ENCODE assay signal across 8 cellular contexts in genomic region chr5:157143127-157143959, GRCh38. TPM values are rescaled to one million over a fixed set of nuclear protein-coding genes. Genes with fewer than 3 reads are reported as not detected.
A peak's percentile ranks its signal among the peaks of the same experiment; 100 is the strongest.
DNase-seq lines count a peak whose midpoint lies in the region; ATAC-seq and TF ChIP-seq lines count a peak whose summit lies in the region.

No MANE protein-coding gene starts in this region.

- WGBS in hepatocyte (ENCODE audit: low lambda C conversion rate, missing lambda C conversion rate) = 42% methylated on average over 33 of the region's 33 CpGs

- peaks cover 24% of the 10 kb centered on the region for H3K79me2 ChIP-seq in hepatocyte

- no peaks in the 10 kb centered on the region for H3K9me2 ChIP-seq in hepatocyte (replicated peaks; ENCODE audit: insufficient read depth)

- H4K20me1 ChIP-seq in hepatocyte (ENCODE audit: insufficient read depth, poor library complexity, severe bottlenecking) = no peaks in the 10 kb centered on the region

- peak overlapping the region; percentile 71 for H3K4me2 ChIP-seq in hepatocyte

- peak overlapping the region; percentile 86 for H2AFZ ChIP-seq in hepatocyte

- DNase-seq in ELR (ENCODE audit: low read depth) = peak; percentile 29
- DNase-seq in SK-N-DZ (ENCODE audit: low spot score) = peak; percentile 30
- peak; percentile 14 to 73 for DNase-seq in ascending aorta (ENCODE audit: low spot score in 2 of 2)
- no peak for DNase-seq in hepatocyte (ENCODE audit: low spot score)
- DNase-seq in skeletal muscle cell (ENCODE audit: low read depth) = no peak
- DNase-seq in NCI-H2196 (lab: John Stamatoyannopoulos, UW; ENCODE audit: unreplicated experiment) = no peak

- H3K4me1 ChIP-seq in HUES48 (ENCODE audit: control insufficient read depth, insufficient read depth, low read length) (no peaks in the 10 kb centered on the region), ascending aorta (peaks cover 5 to 13% of the 10 kb centered on the region in 2 donors), hepatocyte (ENCODE audit: insufficient read depth) (no peaks in the 10 kb centered on the region)

- no peak overlapping the region for H3K9ac ChIP-seq in HUES48 (ENCODE audit: low read depth, low read length)

- TF ChIP-seq CTCF in ascending aorta (IDR thresholded peaks at IDR 0.05) = no peak
- peak; percentile 7 for TF ChIP-seq CTCF in hepatocyte (IDR thresholded peaks at IDR 0.05; ENCODE audit: poor library complexity)

- H3K9me3 ChIP-seq in HUES48 (ENCODE audit: control insufficient read depth, insufficient read depth, low read length) = no peaks in the 10 kb centered on the region
- no peaks in the 10 kb centered on the region for H3K9me3 ChIP-seq in ascending aorta
- no peaks in the 10 kb centered on the region for H3K9me3 ChIP-seq in hepatocyte (ENCODE audit: low read depth)

- H3K27ac ChIP-seq in HUES48 (ENCODE audit: low read depth, low read length) (peak overlapping the region; percentile 45), ascending aorta (peak overlapping the region; percentile 89 to 90), hepatocyte (peak overlapping the region; percentile 80)

- peak overlapping the region; percentile 90 for H3K4me3 ChIP-seq in HUES48 (ENCODE audit: low read depth, low read length)
- H3K4me3 ChIP-seq in ascending aorta = peak overlapping the region; percentile 74 to 77
- peak overlapping the region; percentile 43 for H3K4me3 ChIP-seq in hepatocyte
- peak overlapping the region; percentile 100 for H3K4me3 ChIP-seq in skeletal muscle cell (ENCODE audit: low read depth, low read length)

- peaks cover 10% of the 10 kb centered on the region for H3K36me3 ChIP-seq in HUES48 (ENCODE audit: control insufficient read depth, insufficient read depth, low read length)
- peaks cover 0 to 8% of the 10 kb centered on the region in 2 donors for H3K36me3 ChIP-seq in ascending aorta
- H3K36me3 ChIP-seq in hepatocyte (replicated peaks; ENCODE audit: insufficient read depth, low read depth) = no peaks in the 10 kb centered on the region

- intact Hi-C loops in ascending aorta (cut with DNase I) = loop anchor here (5.0 kb wide), 3 partner anchors 244 to 714 kb away; partner anchors contain the start of genes CLINT1 and LSM11

- H3K27me3 ChIP-seq in HUES48 (ENCODE audit: control insufficient read depth, insufficient read depth, low read length) (no peaks in the 10 kb centered on the region), ascending aorta (no peaks in the 10 kb centered on the region), hepatocyte (no peaks in the 10 kb centered on the region)

- ATAC-seq in GM21528 (IDR thresholded peaks at IDR 0.05; ENCODE audit: low FRiP score, unreplicated experiment) = peak; percentile 56

RNA-seq across cellular contexts. Expression of gene MED7, which starts 0.7 kb away (rescaled TPM):
- 13.3 and 14.6 TPM in 2 replicates for polyA plus RNA-seq in SK-N-DZ (2014; cell fraction: cytosol; rRNA removed)
- polyA plus RNA-seq in SK-N-DZ (2014; cell fraction: nucleus; rRNA removed) = 13.3 and 15.7 TPM in 2 replicates
- total RNA-seq in ascending aorta (2.3 TPM), hepatocyte (16.8 and 19.7 TPM in 2 replicates)
- polyA plus RNA-seq in hepatocyte = 20.7 and 22.6 TPM in 2 replicates

RNA-seq across cellular contexts. Expression of gene GARIN3, which starts 22.7 kb away (rescaled TPM):
- not detected in 2 replicates for polyA plus RNA-seq in SK-N-DZ (2014; cell fraction: cytosol; rRNA removed)
- not detected in 2 replicates for polyA plus RNA-seq in SK-N-DZ (2014; cell fraction: nucleus; rRNA removed)
- not detected for total RNA-seq in ascending aorta
- total RNA-seq in hepatocyte = not detected in 2 replicates
- polyA plus RNA-seq in hepatocyte = not detected in 2 replicates

RNA-seq across cellular contexts. Expression of gene HAVCR2, which starts 34.5 kb away (rescaled TPM):
- 0.10 TPM in 1 of 2 replicates, not detected in the other for polyA plus RNA-seq in SK-N-DZ (2014; cell fraction: cytosol; rRNA removed)
- 0.05 TPM in 1 of 2 replicates, not detected in the other for polyA plus RNA-seq in SK-N-DZ (2014; cell fraction: nucleus; rRNA removed)
- total RNA-seq in ascending aorta (1.7 TPM), hepatocyte (0.84 and 1.7 TPM in 2 replicates)
- 0.52 and 0.92 TPM in 2 replicates for polyA plus RNA-seq in hepatocyte

RNA-seq across cellular contexts. Expression of gene ITK, which starts 37.3 kb away (rescaled TPM):
- not detected in 2 replicates for polyA plus RNA-seq in SK-N-DZ (2014; cell fraction: cytosol; rRNA removed)
- polyA plus RNA-seq in SK-N-DZ (2014; cell fraction: nucleus; rRNA removed) = not detected in 2 replicates
- total RNA-seq in ascending aorta (0.43 TPM), hepatocyte (0.20 TPM in 2 replicates)
- 0.18 TPM in 1 of 2 replicates, not detected in the other for polyA plus RNA-seq in hepatocyte

Comparison
In these comparisons a context has a peak if more than half of its experiments do, and no peak if none do; other contexts are left out.
1. DNase-seq: peak in ELR (single experiment), SK-N-DZ (single experiment) and ascending aorta (2 of 2); none in hepatocyte (single experiment), skeletal muscle cell (single experiment) and NCI-H2196 (single experiment).
2. H3K4me3 ChIP-seq: peak in every context shown above with its lines; median percentile 100 in skeletal muscle cell; 90 in HUES48; 76 in ascending aorta; 43 in hepatocyte.
3. Peak in every context shown above with its lines, with median percentiles within 50 percentile points of each other: H3K27ac ChIP-seq.